In the genomic region with DNA sequence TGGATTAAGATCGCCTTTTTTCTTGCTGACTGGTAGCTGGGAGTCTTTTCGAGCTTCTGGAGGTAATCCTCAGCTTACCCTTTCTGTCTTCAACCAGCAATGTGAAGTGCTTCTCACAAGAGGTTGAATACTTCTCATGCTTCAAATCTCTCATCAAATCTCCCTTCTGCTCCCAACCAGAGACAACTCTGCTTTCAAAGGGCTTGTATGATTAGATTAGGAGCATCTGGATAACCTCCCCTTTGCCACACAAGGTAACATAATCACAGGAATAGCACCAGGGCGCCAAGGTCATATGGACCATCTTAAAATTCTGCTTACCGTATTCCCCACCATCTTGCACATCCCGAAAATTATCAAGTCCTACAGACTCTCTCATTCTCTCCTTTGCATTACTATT, we compare ENCODE assay signal across 38 cellular contexts.
"Had no signal": no experiment of that assay in that cellular context is flagged by ENCODE, and none has a peak within 500 bp of the region (broad histone marks: within the 10 kb centered on the region; RNA-seq: fewer than 3 reads in every experiment).

No MANE protein-coding gene starts in this region.

- H3K36me3 ChIP-seq: adrenal gland, ascending aorta, brain microvascular endothelial cell, breast epithelium, cardiac muscle cell had no signal

- H3K4me1 Mint-ChIP-seq: activated naive CD4-positive, alpha-beta T cell treated with anti-CD3 and anti-CD28 coated beads, Interleukin-2, amount 10 ng/mL, durations not matched to agents 7 days and 5 days; activated naive CD4-positive, alpha-beta T cell treated with anti-CD3 and anti-CD28 coated beads, Interleukin-2, amount 50 U/mL, for 24 hours; activated naive CD8-positive, alpha-beta T cell treated with anti-CD3 and anti-CD28 coated beads for 36 hours; activated naive CD8-positive, alpha-beta T cell treated with anti-CD3 and anti-CD28 coated beads, Interleukin-2, amount 10 ng/mL, durations not matched to agents 7 days and 5 days; activated naive CD8-positive, alpha-beta T cell treated with anti-CD3 and anti-CD28 coated beads, Interleukin-2, amount 50 U/mL, for 24 hours; activated T-helper 17 cell treated with anti-CD3 and anti-CD28 coated beads, Interleukin-2, amount 50 U/mL, for 72 hours; central memory CD8-positive, alpha-beta T cell had no signal

- H3K4me3 ChIP-seq: adrenal gland, ascending aorta, body of pancreas, breast epithelium, cardiac muscle cell had no signal

- DNase-seq: activated effector memory CD4-positive, alpha-beta T cell treated with anti-CD3 and anti-CD28 coated beads, Interleukin-2, amount 50 U/mL, for 16 hours; activated effector memory CD4-positive, alpha-beta T cell treated with Interleukin-2 at 50 U/mL for 16 hours; activated gamma-delta T cell; activated gamma-delta T cell treated with Interleukin-2 at 50 U/mL for 16 hours; activated naive CD4-positive, alpha-beta T cell; activated naive CD4-positive, alpha-beta T cell treated with anti-CD3 and anti-CD28 coated beads for 36 hours; activated naive CD4-positive, alpha-beta T cell treated with anti-CD3 and anti-CD28 coated beads, Interleukin-2, amount 10 ng/mL, durations not matched to agents 7 days and 5 days; activated naive CD4-positive, alpha-beta T cell treated with anti-CD3 and anti-CD28 coated beads, Interleukin-2, amount 50 U/mL, for 16 hours; activated naive CD4-positive, alpha-beta T cell treated with Interleukin-2 at 50 U/mL for 16 hours; activated naive CD8-positive, alpha-beta T cell treated with anti-CD3 and anti-CD28 coated beads for 36 hours; activated naive CD8-positive, alpha-beta T cell treated with anti-CD3 and anti-CD28 coated beads, Interleukin-2, amount 10 ng/mL, durations not matched to agents 7 days and 5 days; activated naive CD8-positive, alpha-beta T cell treated with anti-CD3 and anti-CD28 coated beads, Interleukin-2, amount 50 U/mL, for 24 hours; activated T-cell treated with anti-CD3 and anti-CD28 coated beads, Interleukin-2, amount 50 U/mL, for 1 hour; activated T-cell treated with anti-CD3 and anti-CD28 coated beads, Interleukin-2, amount 50 U/mL, for 24 hours; activated T-cell treated with anti-CD3 and anti-CD28 coated beads, Interleukin-2, amount 50 U/mL, for 4 hours; activated T-cell treated with anti-CD3 and anti-CD28 coated beads, Interleukin-2, amount 50 U/mL, for 48 hours; activated T-cell treated with anti-CD3 and anti-CD28 coated beads, Interleukin-2, amount 50 U/mL, for 72 hours; adrenal gland; amniotic stem cell; amygdala; anterior cingulate cortex; aorta; body of pancreas; brain microvascular endothelial cell; caudate nucleus; central memory CD4-positive, alpha-beta T cell; cerebellar nuclear complex had no signal

- H3K4me3 Mint-ChIP-seq: activated naive CD4-positive, alpha-beta T cell treated with anti-CD3 and anti-CD28 coated beads for 36 hours; activated naive CD4-positive, alpha-beta T cell treated with anti-CD3 and anti-CD28 coated beads, Interleukin-2, amount 10 ng/mL, durations not matched to agents 7 days and 5 days; activated naive CD4-positive, alpha-beta T cell treated with anti-CD3 and anti-CD28 coated beads, Interleukin-2, amount 50 U/mL, for 24 hours; activated naive CD8-positive, alpha-beta T cell; activated naive CD8-positive, alpha-beta T cell treated with anti-CD3 and anti-CD28 coated beads for 36 hours; activated naive CD8-positive, alpha-beta T cell treated with anti-CD3 and anti-CD28 coated beads, Interleukin-2, amount 10 ng/mL, durations not matched to agents 7 days and 5 days; activated naive CD8-positive, alpha-beta T cell treated with anti-CD3 and anti-CD28 coated beads, Interleukin-2, amount 50 U/mL, for 24 hours; activated T-cell treated with anti-CD3 and anti-CD28 coated beads, Interleukin-2, amount 50 U/mL, for 24 hours; activated T-cell treated with anti-CD3 and anti-CD28 coated beads, Interleukin-2, amount 50 U/mL, for 4 hours; activated T-cell treated with anti-CD3 and anti-CD28 coated beads, Interleukin-2, amount 50 U/mL, for 72 hours; activated T-helper 1 cell treated with anti-CD3 and anti-CD28 coated beads, Interleukin-12 subunit alpha, Interleukin-12 subunit beta, Interleukin-2, Interleukin-4 antibody, amounts not matched to agents 30 ng/mL and 10 ng/mL and 1 ng/mL, durations not matched to agents 14 hours and 24 hours and 36 hours; activated T-helper 17 cell treated with anti-CD3 and anti-CD28 coated beads, Interleukin-2, amount 50 U/mL, for 72 hours; brain; central memory CD8-positive, alpha-beta T cell had no signal

- H3K36me3 Mint-ChIP-seq: activated naive CD4-positive, alpha-beta T cell treated with anti-CD3 and anti-CD28 coated beads, Interleukin-2, amount 10 ng/mL, durations not matched to agents 7 days and 5 days; activated naive CD4-positive, alpha-beta T cell treated with anti-CD3 and anti-CD28 coated beads, Interleukin-2, amount 50 U/mL, for 24 hours; activated naive CD4-positive, alpha-beta T cell treated with anti-CD3 and anti-CD28 coated beads, Interleukin-2, amount 50 U/mL, for 72 hours; activated naive CD8-positive, alpha-beta T cell; activated naive CD8-positive, alpha-beta T cell treated with anti-CD3 and anti-CD28 coated beads for 36 hours; activated naive CD8-positive, alpha-beta T cell treated with anti-CD3 and anti-CD28 coated beads, Interleukin-2, amount 10 ng/mL, durations not matched to agents 7 days and 5 days; brain had no signal

- H3K27me3 ChIP-seq: adrenal gland, ascending aorta, brain microvascular endothelial cell, breast epithelium, cardiac muscle cell had no signal

- H3K27me3 Mint-ChIP-seq: activated naive CD4-positive, alpha-beta T cell treated with anti-CD3 and anti-CD28 coated beads, Interleukin-2, amount 10 ng/mL, durations not matched to agents 7 days and 5 days; brain had no signal

- H3K4me1 ChIP-seq: adrenal gland, body of pancreas, breast epithelium had no signal

- H3K27ac Mint-ChIP-seq: activated naive CD4-positive, alpha-beta T cell treated with anti-CD3 and anti-CD28 coated beads for 36 hours; activated naive CD4-positive, alpha-beta T cell treated with anti-CD3 and anti-CD28 coated beads, Interleukin-2, amount 10 ng/mL, durations not matched to agents 7 days and 5 days; activated naive CD4-positive, alpha-beta T cell treated with anti-CD3 and anti-CD28 coated beads, Interleukin-2, amount 50 U/mL, for 24 hours; activated naive CD4-positive, alpha-beta T cell treated with anti-CD3 and anti-CD28 coated beads, Interleukin-2, amount 50 U/mL, for 72 hours; activated naive CD8-positive, alpha-beta T cell; activated naive CD8-positive, alpha-beta T cell treated with anti-CD3 and anti-CD28 coated beads for 36 hours; activated naive CD8-positive, alpha-beta T cell treated with anti-CD3 and anti-CD28 coated beads, Interleukin-2, amount 10 ng/mL, durations not matched to agents 7 days and 5 days; activated naive CD8-positive, alpha-beta T cell treated with anti-CD3 and anti-CD28 coated beads, Interleukin-2, amount 50 U/mL, for 24 hours; activated T-cell treated with anti-CD3 and anti-CD28 coated beads, Interleukin-2, amount 50 U/mL, for 24 hours; activated T-cell treated with anti-CD3 and anti-CD28 coated beads, Interleukin-2, amount 50 U/mL, for 72 hours; activated T-helper 1 cell treated with anti-CD3 and anti-CD28 coated beads, Interleukin-12 subunit alpha, Interleukin-12 subunit beta, Interleukin-2, Interleukin-4 antibody, amounts not matched to agents 30 ng/mL and 10 ng/mL and 1 ng/mL, durations not matched to agents 14 hours and 24 hours and 36 hours; activated T-helper 17 cell treated with anti-CD3 and anti-CD28 coated beads, Interleukin-2, amount 50 U/mL, for 72 hours; activated T-helper 2 cell treated with anti-CD3 and anti-CD28 coated beads, Interferon-gamma antibody, Interleukin-2, Interleukin-4, amounts not matched to agents 10 μg/mL and 5 μg/mL and 100 μg/mL, durations not matched to agents 14 hours and 24 hours and 36 hours; brain had no signal

- ATAC-seq: activated naive CD4-positive, alpha-beta T cell treated with anti-CD3 and anti-CD28 coated beads, Interleukin-2, amount 50 U/mL, for 72 hours; activated naive CD8-positive, alpha-beta T cell treated with anti-CD3 and anti-CD28 coated beads, Interleukin-2, amount 50 U/mL, for 24 hours; activated T-cell treated with anti-CD3 and anti-CD28 coated beads, Interleukin-2, amount 50 U/mL, for 4 hours; activated T-cell treated with anti-CD3 and anti-CD28 coated beads, Interleukin-2, amount 50 U/mL, for 72 hours; activated T-helper 17 cell treated with anti-CD3 and anti-CD28 coated beads, Interleukin-2, amount 50 U/mL, for 72 hours; body of pancreas had no signal

- H3K9me3 Mint-ChIP-seq: activated naive CD4-positive, alpha-beta T cell treated with anti-CD3 and anti-CD28 coated beads for 36 hours; activated naive CD4-positive, alpha-beta T cell treated with anti-CD3 and anti-CD28 coated beads, Interleukin-2, amount 10 ng/mL, durations not matched to agents 7 days and 5 days; activated naive CD4-positive, alpha-beta T cell treated with anti-CD3 and anti-CD28 coated beads, Interleukin-2, amount 50 U/mL, for 24 hours; activated naive CD4-positive, alpha-beta T cell treated with anti-CD3 and anti-CD28 coated beads, Interleukin-2, amount 50 U/mL, for 72 hours; activated naive CD8-positive, alpha-beta T cell treated with anti-CD3 and anti-CD28 coated beads for 36 hours; activated naive CD8-positive, alpha-beta T cell treated with anti-CD3 and anti-CD28 coated beads, Interleukin-2, amount 10 ng/mL, durations not matched to agents 7 days and 5 days; activated naive CD8-positive, alpha-beta T cell treated with anti-CD3 and anti-CD28 coated beads, Interleukin-2, amount 50 U/mL, for 24 hours; activated T-cell treated with anti-CD3 and anti-CD28 coated beads, Interleukin-2, amount 50 U/mL, for 24 hours; activated T-cell treated with anti-CD3 and anti-CD28 coated beads, Interleukin-2, amount 50 U/mL, for 4 hours; activated T-cell treated with anti-CD3 and anti-CD28 coated beads, Interleukin-2, amount 50 U/mL, for 72 hours; activated T-helper 1 cell treated with anti-CD3 and anti-CD28 coated beads, Interleukin-12 subunit alpha, Interleukin-12 subunit beta, Interleukin-2, Interleukin-4 antibody, amounts not matched to agents 30 ng/mL and 10 ng/mL and 1 ng/mL, durations not matched to agents 14 hours and 24 hours and 36 hours; activated T-helper 17 cell treated with anti-CD3 and anti-CD28 coated beads, Interleukin-2, amount 50 U/mL, for 72 hours; activated T-helper 2 cell treated with anti-CD3 and anti-CD28 coated beads, Interferon-gamma antibody, Interleukin-2, Interleukin-4, amounts not matched to agents 10 μg/mL and 5 μg/mL and 100 μg/mL, durations not matched to agents 14 hours and 24 hours and 36 hours; brain; central memory CD8-positive, alpha-beta T cell had no signal

- H3K9me3 ChIP-seq: adrenal gland, ascending aorta, body of pancreas, breast epithelium had no signal

- H3K27ac ChIP-seq: adrenal gland, ascending aorta, body of pancreas, brain microvascular endothelial cell, breast epithelium, cardiac muscle cell had no signal
